17 cellular contexts compared by ENCODE assay signal in genomic region chr3:150960708-150961684, GRCh38. TPM values are rescaled to one million over a fixed set of nuclear protein-coding genes. Genes with fewer than 3 reads are reported as not detected.
DNase-seq lines count a peak whose midpoint lies in the region; ATAC-seq and TF ChIP-seq lines count a peak whose summit lies in the region.
"Had no signal": no experiment of that assay in that cellular context is flagged by ENCODE, and none has a peak within 500 bp of the region (broad histone marks: within the 10 kb centered on the region; RNA-seq: fewer than 3 reads in every experiment).

No MANE protein-coding gene starts in this region.

- H3K36me3 ChIP-seq in thyroid gland: no peaks in the 10 kb centered on the region
- H3K36me3 ChIP-seq: SJSA1 had no signal

- no peak for TF ChIP-seq POLR2A in thyroid gland (IDR thresholded peaks at IDR 0.05)

- 70 to 78% methylated on average over 5 of the region's 5 CpGs for WGBS in thyroid gland, 2 donors

- DNase-seq in epithelial cell of esophagus (ENCODE audit: low read depth): peak; percentile 11
- DNase-seq in thyroid gland: peak; percentile 73 to 75
- no peak for DNase-seq in activated CD4-positive, alpha-beta T cell treated with anti-CD3 and anti-CD28 coated beads for 48 hours
- DNase-seq in omental fat pad (ENCODE audit: low spot score): no peak
- DNase-seq in left cardiac atrium: no peak
- DNase-seq: COR-L47, H9, NCI-H1417 treated with DMSO at 0.1 percent for 48 hours, NCI-H1930, NCI-H2171 treated with DMSO at 0.1 percent for 48 hours, NCI-H748 treated with DMSO at 0.1 percent for 48 hours, T-cell had no signal

- peak; percentile 19 for ATAC-seq in GM19468 (IDR thresholded peaks at IDR 0.05; ENCODE audit: extremely low read depth, unreplicated experiment)
- peak; percentile 64 for ATAC-seq in HG02852 (IDR thresholded peaks at IDR 0.05; ENCODE audit: unreplicated experiment)
- ATAC-seq in omental fat pad (ENCODE audit: low FRiP score): no peak
- no peak for ATAC-seq in left cardiac atrium
- ATAC-seq: T-cell had no signal

- H3K27ac ChIP-seq in thyroid gland: no peak overlapping the region
- H3K27ac ChIP-seq: SJSA1 had no signal

- H3K27me3 ChIP-seq in thyroid gland: no peaks in the 10 kb centered on the region

- H3K9me3 ChIP-seq in thyroid gland: no peaks in the 10 kb centered on the region
- H3K9me3 ChIP-seq: SJSA1 had no signal

- no peak for TF ChIP-seq CTCF in epithelial cell of esophagus (IDR thresholded peaks at IDR 0.05; ENCODE audit: insufficient read depth, low read depth, low read length, missing control alignments)
- no peak for TF ChIP-seq CTCF in thyroid gland (IDR thresholded peaks at IDR 0.05)
- no peak for TF ChIP-seq CTCF in omental fat pad (IDR thresholded peaks at IDR 0.05)

- peaks cover 0 to 5% of the 10 kb centered on the region in 2 donors for H3K4me1 ChIP-seq in thyroid gland
- H3K4me1 ChIP-seq: SJSA1 had no signal

- no peak overlapping the region for H3K4me3 ChIP-seq in epithelial cell of esophagus (ENCODE audit: low read length)
- H3K4me3 ChIP-seq in thyroid gland (replicated peaks in 1 of 3): no peak overlapping the region
- H3K4me3 ChIP-seq: SJSA1 had no signal

- intact Hi-C loops in thyroid gland (cut with DNase I) (no loop called here), left cardiac atrium (cut with DNase I) (no loop called here)

RNA-seq across cellular contexts. Expression of gene CLRN1, which starts 11.5 kb away (rescaled TPM):
- not detected for total RNA-seq in thyroid gland
- not detected for total RNA-seq in omental fat pad
- total RNA-seq in left cardiac atrium: not detected
- total RNA-seq: Daoy, H9, NCI-H460, SJSA1, T-cell had no signal

RNA-seq across cellular contexts. Expression of gene MINDY4B, which starts 55.8 kb away (rescaled TPM):
- not detected for total RNA-seq in thyroid gland
- total RNA-seq in omental fat pad: not detected
- total RNA-seq in left cardiac atrium: not detected
- total RNA-seq: Daoy, H9, NCI-H460, SJSA1, T-cell had no signal

Comparison
In these comparisons a context has a peak if more than half of its experiments do, and no peak if none do; other contexts are left out.
1. ATAC-seq: peak in GM19468 (single experiment) and HG02852 (single experiment); none in omental fat pad (single experiment) and left cardiac atrium (0 of 2).
2. DNase-seq: peak in epithelial cell of esophagus (single experiment) and thyroid gland (2 of 2); none in activated CD4-positive, alpha-beta T cell treated with anti-CD3 and anti-CD28 coated beads for 48 hours (single experiment), omental fat pad (single experiment) and left cardiac atrium (single experiment).